19 cellular contexts compared by ENCODE assay signal in genomic region chr2:46643951-46644350, GRCh38. TPM values are rescaled to one million over a fixed set of nuclear protein-coding genes. Genes with fewer than 3 reads are reported as not detected.
A peak's percentile ranks its signal among the peaks of the same experiment; 100 is the strongest.
DNase-seq lines count a peak whose midpoint lies in the region; ATAC-seq and TF ChIP-seq lines count a peak whose summit lies in the region.
"Had no signal": no experiment of that assay in that cellular context is flagged by ENCODE, and none has a peak within 500 bp of the region (broad histone marks: within the 10 kb centered on the region; RNA-seq: fewer than 3 reads in every experiment).

No MANE protein-coding gene starts in this region.

- H3K4me1 ChIP-seq in hepatocyte (ENCODE audit: insufficient read depth), result peaks cover 21% of the 10 kb centered on the region
- H3K4me1 ChIP-seq: prostate gland had no signal

- TF ChIP-seq CTCF in GM12865 (IDR thresholded peaks at IDR 0.05; ENCODE audit: insufficient read depth, low read depth, low read length, missing control alignments), result no peak
- no peak for TF ChIP-seq CTCF in RWPE1 (conservative IDR thresholded peaks at IDR 0.05; ENCODE audit: low read depth)
- TF ChIP-seq CTCF in hepatocyte (IDR thresholded peaks at IDR 0.05; ENCODE audit: poor library complexity), result no peak

- H3K4me3 ChIP-seq in GM12865 (ENCODE audit: low read depth, low read length) (no peak overlapping the region), hepatocyte (no peak overlapping the region)
- H3K4me3 ChIP-seq: prostate gland, upper lobe of right lung had no signal

- no peak overlapping the region for H3K4me2 ChIP-seq in hepatocyte
- H3K4me2 ChIP-seq: KMS-11 had no signal

- H2AFZ ChIP-seq in hepatocyte, result no peak overlapping the region

- no peaks in the 10 kb centered on the region for H3K36me3 ChIP-seq in hepatocyte (replicated peaks; ENCODE audit: insufficient read depth, low read depth)
- H3K36me3 ChIP-seq: upper lobe of right lung had no signal

- CTCF ChIA-PET in RWPE1 (lab: Yijun Ruan, JAX), result no interaction called here

- no peaks in the 10 kb centered on the region for H3K9me3 ChIP-seq in hepatocyte (ENCODE audit: low read depth)
- H3K9me3 ChIP-seq: prostate gland, upper lobe of right lung had no signal

- WGBS in hepatocyte (ENCODE audit: low lambda C conversion rate, missing lambda C conversion rate), result 100% methylated on average over 1 of the region's 1 CpG

- POLR2A ChIA-PET in RWPE1 (lab: Yijun Ruan, JAX; ENCODE audit: low non-redundant PET), result no interaction called here

- no peaks in the 10 kb centered on the region for H3K79me2 ChIP-seq in hepatocyte

- H3K27ac ChIP-seq in RWPE1 (peak overlapping the region; percentile 73), hepatocyte (no peak overlapping the region)
- H3K27ac ChIP-seq: KMS-11, prostate gland, upper lobe of right lung had no signal

- no peaks in the 10 kb centered on the region for H4K20me1 ChIP-seq in hepatocyte (ENCODE audit: insufficient read depth, poor library complexity, severe bottlenecking)

- H3K9me2 ChIP-seq in hepatocyte (replicated peaks; ENCODE audit: insufficient read depth), result no peaks in the 10 kb centered on the region

- H3K27me3 ChIP-seq in hepatocyte, result no peaks in the 10 kb centered on the region
- H3K27me3 ChIP-seq: upper lobe of right lung had no signal

- DNase-seq in NCI-H2107 treated with DMSO at 0.1 percent for 48 hours (lab: John Stamatoyannopoulos, UW; ENCODE audit: unreplicated experiment) (peak; percentile 23), NCI-H2107 (lab: John Stamatoyannopoulos, UW) (no peak), GM12865 (ENCODE audit: low read depth) (peak; percentile 12), RWPE1 (ENCODE audit: low spot score) (peak; percentile 57), hepatocyte (ENCODE audit: low spot score) (no peak), NCI-H1092 treated with DMSO at 0.1 percent for 48 hours (lab: John Stamatoyannopoulos, UW) (no peak), NCI-H2081 treated with DMSO at 0.1 percent for 48 hours (lab: John Stamatoyannopoulos, UW) (no peak)
- DNase-seq: activated CD4-positive, alpha-beta T cell treated with anti-CD3 and anti-CD28 coated beads for 1 hour; anterior cingulate cortex; dermis blood vessel endothelial cell; glutamatergic neuron; immature natural killer cell; NCI-H1417; NK-92 treated with Interleukin-12 subunit alpha and Interleukin-12 subunit beta, amount 100 ng/mL, for 24 hours; SHP77; upper lobe of right lung had no signal

- ATAC-seq in esophagus mucosa, result peak; percentile 30

RNA-seq across cellular contexts. Expression of gene CRIPT, which starts 26.9 kb away (rescaled TPM):
- total RNA-seq in esophagus mucosa, result 7.7 TPM
- total RNA-seq in hepatocyte, result 17.9 and 25.2 TPM in 2 replicates
- polyA plus RNA-seq in hepatocyte, result 13.3 and 15.8 TPM in 2 replicates

RNA-seq across cellular contexts. Expression of gene PIGF, which starts 27.1 kb away (rescaled TPM):
- total RNA-seq in esophagus mucosa (15.7 TPM), hepatocyte (19.9 and 29.2 TPM in 2 replicates)
- 40.3 and 53.7 TPM in 2 replicates for polyA plus RNA-seq in hepatocyte

RNA-seq across cellular contexts. Expression of gene SOCS5, which starts 55.1 kb away (rescaled TPM):
- total RNA-seq in esophagus mucosa (5.4 TPM), hepatocyte (28.8 and 31.6 TPM in 2 replicates)
- 5.0 and 7.4 TPM in 2 replicates for polyA plus RNA-seq in hepatocyte

Comparison
In these comparisons a context has a peak if more than half of its experiments do, and no peak if none do; other contexts are left out.
1. DNase-seq: peak in NCI-H2107 treated with DMSO at 0.1 percent for 48 hours (single experiment), GM12865 (single experiment) and RWPE1 (single experiment); none in NCI-H2107 (single experiment), hepatocyte (single experiment), NCI-H1092 treated with DMSO at 0.1 percent for 48 hours (single experiment) and NCI-H2081 treated with DMSO at 0.1 percent for 48 hours (single experiment).